In the genomic region with DNA sequence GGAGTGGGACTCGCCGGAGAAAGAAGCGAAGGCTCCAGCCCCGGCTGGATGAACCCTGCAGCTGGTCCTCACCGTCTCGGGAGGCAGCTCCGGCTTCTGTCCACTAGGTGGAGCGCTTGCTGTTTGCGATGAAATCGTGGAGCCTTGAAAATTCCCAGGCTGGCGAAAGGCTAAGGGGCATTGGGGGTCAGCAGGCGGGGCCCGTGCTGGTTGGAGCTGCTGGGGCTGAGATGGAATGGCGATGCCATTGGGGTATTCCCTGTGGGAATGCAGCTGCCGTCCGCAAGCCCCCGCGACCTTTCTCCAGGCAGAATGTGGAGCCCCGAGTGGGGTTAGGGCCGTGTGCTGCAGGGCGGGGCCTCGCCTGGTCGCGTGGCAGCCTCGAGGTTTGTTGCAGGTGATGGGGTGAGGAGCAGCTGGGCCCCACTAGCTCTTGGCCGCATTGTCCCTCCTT, we compare ENCODE assay signal across 8 cellular contexts.
DNase-seq lines count a peak whose midpoint lies in the region; ATAC-seq, FAIRE-seq and TF ChIP-seq lines count a peak whose summit lies in the region.

No MANE protein-coding gene starts in this region.

- H3K9ac ChIP-seq in endodermal cell (ENCODE audit: extremely low read depth, low read length, poor library complexity, severe bottlenecking) = no peak overlapping the region

- H3K27ac ChIP-seq in endodermal cell (ENCODE audit: low read depth, low read length) = no peak overlapping the region

- H3K4me1 ChIP-seq in endodermal cell (ENCODE audit: control insufficient read depth, insufficient read depth, low read length) = no peaks in the 10 kb centered on the region

- H3K4me1 Mint-ChIP-seq in activated CD8-positive, alpha-beta T cell treated with anti-CD3 and anti-CD28 coated beads, Interleukin-2, amount 10 ng/mL, durations not matched to agents 7 days and 5 days (ENCODE audit: low read depth) = no peaks in the 10 kb centered on the region
- H3K4me1 Mint-ChIP-seq in endodermal cell = no peaks in the 10 kb centered on the region

- POLR2A ChIA-PET in activated CD8-positive, alpha-beta T cell treated with anti-CD3 and anti-CD28 coated beads, Interleukin-2, amount 10 ng/mL, durations not matched to agents 7 days and 5 days (lab: Charles Lee) = no interaction called here

- no peak for ATAC-seq in activated CD8-positive, alpha-beta T cell treated with anti-CD3 and anti-CD28 coated beads, Interleukin-2, amount 10 ng/mL, durations not matched to agents 7 days and 5 days
- no peak for ATAC-seq in GM18520 (IDR thresholded peaks at IDR 0.05; ENCODE audit: unreplicated experiment)

- no peaks in the 10 kb centered on the region for H3K36me3 Mint-ChIP-seq in activated CD8-positive, alpha-beta T cell treated with anti-CD3 and anti-CD28 coated beads, Interleukin-2, amount 10 ng/mL, durations not matched to agents 7 days and 5 days (ENCODE audit: low read depth)
- no peaks in the 10 kb centered on the region for H3K36me3 Mint-ChIP-seq in endodermal cell (ENCODE audit: low read depth)

- H3K27me3 Mint-ChIP-seq in activated CD8-positive, alpha-beta T cell treated with anti-CD3 and anti-CD28 coated beads, Interleukin-2, amount 10 ng/mL, durations not matched to agents 7 days and 5 days (ENCODE audit: low read depth) = no peaks in the 10 kb centered on the region
- H3K27me3 Mint-ChIP-seq in endodermal cell (ENCODE audit: insufficient read depth) = peaks cover 39% of the 10 kb centered on the region

- H3K9me3 Mint-ChIP-seq in activated CD8-positive, alpha-beta T cell treated with anti-CD3 and anti-CD28 coated beads, Interleukin-2, amount 10 ng/mL, durations not matched to agents 7 days and 5 days (ENCODE audit: insufficient read depth) = no peaks in the 10 kb centered on the region
- peaks cover 4% of the 10 kb centered on the region for H3K9me3 Mint-ChIP-seq in endodermal cell

- H3K36me3 ChIP-seq in endodermal cell (ENCODE audit: control insufficient read depth, insufficient read depth, low read length) = no peaks in the 10 kb centered on the region

- peak; percentile 97 for TF ChIP-seq CTCF in endodermal cell (conservative IDR thresholded peaks at IDR 0.05)

- H3K4me3 ChIP-seq in endodermal cell (ENCODE audit: low read length) = no peak overlapping the region

- no peaks in the 10 kb centered on the region for H3K27me3 ChIP-seq in endodermal cell (ENCODE audit: control insufficient read depth, insufficient read depth, low read length, poor library complexity, severe bottlenecking)

- H3K9me3 ChIP-seq in endodermal cell (ENCODE audit: control insufficient read depth, low read length) = no peaks in the 10 kb centered on the region

- no peak overlapping the region for H3K4me3 Mint-ChIP-seq in activated CD8-positive, alpha-beta T cell treated with anti-CD3 and anti-CD28 coated beads, Interleukin-2, amount 10 ng/mL, durations not matched to agents 7 days and 5 days
- no peak overlapping the region for H3K4me3 Mint-ChIP-seq in endodermal cell

- WGBS in endodermal cell (ENCODE audit: insufficient coverage in 1 of 2, insufficient read length in 1 of 2), 2 experiments = 32 to 35% methylated on average over 19 to 26 of the region's 26 CpGs

- CTCF ChIA-PET in activated CD8-positive, alpha-beta T cell treated with anti-CD3 and anti-CD28 coated beads, Interleukin-2, amount 10 ng/mL, durations not matched to agents 7 days and 5 days (lab: Charles Lee) = interaction anchor here (0.6 to 1.3 kb wide), 4 partner anchors 9 to 88 kb away, joined by 3 to 5 read pairs (median 4); no protein-coding TSS in a partner anchor

- H3K27ac Mint-ChIP-seq in activated CD8-positive, alpha-beta T cell treated with anti-CD3 and anti-CD28 coated beads, Interleukin-2, amount 10 ng/mL, durations not matched to agents 7 days and 5 days = no peak overlapping the region
- H3K27ac Mint-ChIP-seq in endodermal cell = no peak overlapping the region

- DNase-seq in AG08395 (ENCODE audit: low spot score) (peak; percentile 88), GM19239 (ENCODE audit: insufficient read length, low spot score) (peak; percentile 92), NCI-H345 treated with DMSO at 0.1 percent for 48 hours (lab: John Stamatoyannopoulos, UW; ENCODE audit: unreplicated experiment) (peak; percentile 30), endodermal cell (peak; percentile 97), mesenteric fat pad (ENCODE audit: low spot score) (peak; percentile 89)
- peak; percentile 47 for DNase-seq in activated CD8-positive, alpha-beta T cell treated with anti-CD3 and anti-CD28 coated beads, Interleukin-2, amount 10 ng/mL, durations not matched to agents 7 days and 5 days
- peak; percentile 43 to 51 for DNase-seq in stimulated activated CD8-positive, alpha-beta memory T cell treated with anti-CD3 and anti-CD28 coated beads, Interleukin-2, amount 100 ng/mL, for 48 hours (ENCODE audit: low read depth in 2 of 2)

- peak; percentile 92 for FAIRE-seq in GM19239 (lab: Jason Lieb, UNC)

Comparison
In these comparisons a context has a peak if more than half of its experiments do, and no peak if none do; other contexts are left out.
1. DNase-seq: peak in every context shown above with its lines; median percentile 97 in endodermal cell; 92 in GM19239; 89 in mesenteric fat pad; 88 in AG08395; 47 in activated CD8-positive, alpha-beta T cell treated with anti-CD3 and anti-CD28 coated beads, Interleukin-2, amount 10 ng/mL, durations not matched to agents 7 days and 5 days; 47 in stimulated activated CD8-positive, alpha-beta memory T cell treated with anti-CD3 and anti-CD28 coated beads, Interleukin-2, amount 100 ng/mL, for 48 hours; 30 in NCI-H345 treated with DMSO at 0.1 percent for 48 hours.